Comparison of ENCODE assay signal across 2 cellular contexts in genomic region chr15:101540480-101541239, GRCh38.
TF ChIP-seq lines count a peak whose summit lies in the region.

No MANE protein-coding gene starts in this region.

TF ChIP-seq in A549, 52 proteins besides CTCF, POLR2A, EP300 and RAD21 (continued from another document):
- TF ChIP-seq REST (IDR thresholded peaks at IDR 0.05) (no peak), MAX (IDR thresholded peaks at IDR 0.05) (0 out of 2 replicates have a peak, but pooled peaks have one; percentile 13)

TF ChIP-seq in HCT116, 20 proteins besides CTCF, POLR2A, EP300 and RAD21 (continued from another document):
- TF ChIP-seq SP1 (IDR thresholded peaks at IDR 0.05; ENCODE audit: low read depth) = no peak
- no peak for TF ChIP-seq SIN3A (IDR thresholded peaks at IDR 0.05; ENCODE audit: low read depth)
- TF ChIP-seq ZNF274 (IDR thresholded peaks at IDR 0.05; ENCODE audit: low read depth, low read length) = no peak
- no peak for TF ChIP-seq REST (IDR thresholded peaks at IDR 0.05; ENCODE audit: low read depth)
- no peak for TF ChIP-seq ZBTB33 (IDR thresholded peaks at IDR 0.05; ENCODE audit: extremely low read depth, insufficient replicate concordance, low read length)
- TF ChIP-seq FOSL1 (IDR thresholded peaks at IDR 0.05; ENCODE audit: low read depth) = no peak
- TF ChIP-seq YY1 (IDR thresholded peaks at IDR 0.05; ENCODE audit: extremely low read depth, insufficient replicate concordance, low read depth, low read length) = no peak
